20 cellular contexts compared by ENCODE assay signal in genomic region chr6:137160763-137161162, GRCh38. TPM values are rescaled to one million over a fixed set of nuclear protein-coding genes. Genes with fewer than 3 reads are reported as not detected.
DNase-seq lines count a peak whose midpoint lies in the region; ATAC-seq and TF ChIP-seq lines count a peak whose summit lies in the region.
"Had no signal": no experiment of that assay in that cellular context is flagged by ENCODE, and none has a peak within 500 bp of the region (broad histone marks: within the 10 kb centered on the region; RNA-seq: fewer than 3 reads in every experiment).

No MANE protein-coding gene starts in this region.

- DNase-seq in ELR (ENCODE audit: low read depth) (peak; percentile 22), RWPE2 (ENCODE audit: low spot score) (no peak), fibroblast of peridontal ligament (ENCODE audit: extremely low read depth) (peak; percentile 28), trophoblast cell (peak; percentile 61 to 90), NCI-H2196 treated with DMSO at 0.1 percent for 48 hours (lab: John Stamatoyannopoulos, UW; ENCODE audit: unreplicated experiment) (no peak)
- DNase-seq in activated T-cell treated with anti-CD3 and anti-CD28 coated beads, Interleukin-2, amount 50 U/mL, for 24 hours, result no peak
- DNase-seq in activated effector memory CD4-positive, alpha-beta T cell treated with anti-CD3 and anti-CD28 coated beads, Interleukin-2, amount 50 U/mL, for 16 hours, result no peak
- DNase-seq: activated T-cell treated with anti-CD3 and anti-CD28 coated beads, Interleukin-2, amount 50 U/mL, for 4 hours; BE2C; central memory CD4-positive, alpha-beta T cell; effector CD8-positive, alpha-beta T cell; GF-D8; NCI-H2107; NCI-H526 treated with DMSO at 0.1 percent for 48 hours; OCI-M1; ovary; sigmoid colon; stimulated activated CD4-positive, alpha-beta T cell treated with anti-CD3 and anti-CD28 coated beads, Interleukin-1b, Interleukin-23, amount 100 ng/mL, for 48 hours had no signal

- no peak for TF ChIP-seq CTCF in RWPE2 (IDR thresholded peaks at IDR 0.05; ENCODE audit: poor library complexity, severe bottlenecking)

- no peaks in the 10 kb centered on the region for H3K36me3 ChIP-seq in RWPE2 (ENCODE audit: low read depth)
- peaks cover 0 to 4% of the 10 kb centered on the region in 2 experiments for H3K36me3 ChIP-seq in trophoblast cell (ENCODE audit: control insufficient read depth in 1 of 2, insufficient read depth in 2 of 2, low read length in 2 of 2)
- H3K36me3 ChIP-seq: BE2C, ovary, sigmoid colon had no signal

- H2BK12ac ChIP-seq in trophoblast cell (ENCODE audit: low read length), result no peak overlapping the region

- no peak overlapping the region for H2AFZ ChIP-seq in trophoblast cell (ENCODE audit: insufficient read depth, low read length, poor library complexity)

- H3K9me3 ChIP-seq in RWPE2 (ENCODE audit: severe bottlenecking) (no peaks in the 10 kb centered on the region), trophoblast cell (ENCODE audit: insufficient read depth, low read depth, low read length) (peaks cover 13% of the 10 kb centered on the region)
- H3K9me3 ChIP-seq: BE2C, ovary, sigmoid colon had no signal

- peaks cover 17% of the 10 kb centered on the region for H3K9me3 Mint-ChIP-seq in activated T-cell treated with anti-CD3 and anti-CD28 coated beads, Interleukin-2, amount 50 U/mL, for 24 hours

- H4K12ac ChIP-seq in trophoblast cell (ENCODE audit: low read depth, low read length), result no peak overlapping the region

- H2AK5ac ChIP-seq in trophoblast cell (ENCODE audit: low read length), result no peak overlapping the region

- no peak overlapping the region for H3K23ac ChIP-seq in trophoblast cell (ENCODE audit: low read length)

- H3K36me3 Mint-ChIP-seq in activated T-cell treated with anti-CD3 and anti-CD28 coated beads, Interleukin-2, amount 50 U/mL, for 24 hours (ENCODE audit: low read depth), result no peaks in the 10 kb centered on the region
- H3K36me3 Mint-ChIP-seq: IgD-negative memory B cell had no signal

- H3K79me2 ChIP-seq in trophoblast cell (ENCODE audit: control insufficient read depth, insufficient read depth, low read length, poor library complexity), result no peaks in the 10 kb centered on the region

- H3K27me3 ChIP-seq in RWPE2 (ENCODE audit: insufficient read depth, poor library complexity, severe bottlenecking) (no peaks in the 10 kb centered on the region), trophoblast cell (ENCODE audit: insufficient read depth, low read length) (no peaks in the 10 kb centered on the region)
- H3K27me3 ChIP-seq: BE2C, ovary, sigmoid colon had no signal

- H3K27ac ChIP-seq in RWPE2 (ENCODE audit: poor library complexity, severe bottlenecking), result no peak overlapping the region
- H3K27ac ChIP-seq in trophoblast cell (ENCODE audit: low read depth, low read length), result no peak overlapping the region
- H3K27ac ChIP-seq: ovary, sigmoid colon had no signal

- no peaks in the 10 kb centered on the region for H3K79me1 ChIP-seq in trophoblast cell (ENCODE audit: low read length)

- peaks cover 23% of the 10 kb centered on the region for H3K4me1 Mint-ChIP-seq in activated T-cell treated with anti-CD3 and anti-CD28 coated beads, Interleukin-2, amount 50 U/mL, for 24 hours (ENCODE audit: low read depth)

- ATAC-seq in RWPE2 (ENCODE audit: low read depth), result peak; percentile 74
- ATAC-seq: activated T-cell treated with anti-CD3 and anti-CD28 coated beads, Interleukin-2, amount 50 U/mL, for 4 hours had no signal

- no CpG with 5 or more reads among the region's 3 CpGs for WGBS in trophoblast cell (ENCODE audit: extremely low coverage, insufficient coverage, insufficient read length)

- no peak overlapping the region for H3K4me2 ChIP-seq in trophoblast cell (ENCODE audit: low read length)

- H3K27me3 Mint-ChIP-seq in activated T-cell treated with anti-CD3 and anti-CD28 coated beads, Interleukin-2, amount 50 U/mL, for 24 hours, result peaks cover 59% of the 10 kb centered on the region

- H3K4me1 ChIP-seq in RWPE2 (ENCODE audit: insufficient read depth, poor library complexity, severe bottlenecking) (peaks cover 56% of the 10 kb centered on the region), trophoblast cell (ENCODE audit: control insufficient read depth in 1 of 2, insufficient read depth in 2 of 2, low read length in 2 of 2) (no peaks in the 10 kb centered on the region)
- H3K4me1 ChIP-seq: sigmoid colon had no signal

- no peak overlapping the region for H3K27ac Mint-ChIP-seq in activated T-cell treated with anti-CD3 and anti-CD28 coated beads, Interleukin-2, amount 50 U/mL, for 24 hours
- H3K27ac Mint-ChIP-seq: activated naive CD8-positive, alpha-beta T cell; IgD-negative memory B cell had no signal

- no peak overlapping the region for H4K8ac ChIP-seq in trophoblast cell (ENCODE audit: low read depth, low read length)

- no peak overlapping the region for H3K4ac ChIP-seq in trophoblast cell (ENCODE audit: low read depth, low read length)

- no peak overlapping the region for H4K91ac ChIP-seq in trophoblast cell (ENCODE audit: low read depth, low read length)

- no peak overlapping the region for H3K4me3 ChIP-seq in RWPE2 (ENCODE audit: severe bottlenecking)
- no peak overlapping the region for H3K4me3 ChIP-seq in trophoblast cell (ENCODE audit: low read depth, low read length)
- H3K4me3 ChIP-seq: ovary, sigmoid colon had no signal

- no peak overlapping the region for H3K18ac ChIP-seq in trophoblast cell (ENCODE audit: low read length)

- no peak overlapping the region for H3K14ac ChIP-seq in trophoblast cell (ENCODE audit: low read length)

- H3K9ac ChIP-seq in trophoblast cell (ENCODE audit: low read length), result no peak overlapping the region

- H2BK5ac ChIP-seq in trophoblast cell (ENCODE audit: low read depth, low read length, poor library complexity), result no peak overlapping the region

- no peak overlapping the region for H3K4me3 Mint-ChIP-seq in activated T-cell treated with anti-CD3 and anti-CD28 coated beads, Interleukin-2, amount 50 U/mL, for 24 hours
- H3K4me3 Mint-ChIP-seq: activated naive CD8-positive, alpha-beta T cell; activated T-cell treated with anti-CD3 and anti-CD28 coated beads, Interleukin-2, amount 50 U/mL, for 4 hours; IgD-negative memory B cell had no signal

- no peak overlapping the region for H2BK120ac ChIP-seq in trophoblast cell (ENCODE audit: insufficient read depth, low read length, poor library complexity)

RNA-seq across cellular contexts. Expression of gene IL22RA2, which starts 12.7 kb away (rescaled TPM):
- polyA plus RNA-seq in trophoblast cell (2013), result not detected in 2 replicates
- polyA plus RNA-seq: IgD-negative memory B cell, ovary had no signal

RNA-seq across cellular contexts. Expression of gene IFNGR1, which starts 58.4 kb away (rescaled TPM):
- polyA plus RNA-seq in trophoblast cell (2013), result 58.0 and 62.9 TPM in 2 replicates

Comparison
In these comparisons a context has a peak if more than half of its experiments do, and no peak if none do; other contexts are left out.
1. DNase-seq: peak in ELR (single experiment), fibroblast of peridontal ligament (single experiment) and trophoblast cell (2 of 2); none in RWPE2 (single experiment), NCI-H2196 treated with DMSO at 0.1 percent for 48 hours (single experiment), activated T-cell treated with anti-CD3 and anti-CD28 coated beads, Interleukin-2, amount 50 U/mL, for 24 hours (single experiment) and activated effector memory CD4-positive, alpha-beta T cell treated with anti-CD3 and anti-CD28 coated beads, Interleukin-2, amount 50 U/mL, for 16 hours (single experiment).